ENCODE assay signal across 21 cellular contexts in the genomic region with DNA sequence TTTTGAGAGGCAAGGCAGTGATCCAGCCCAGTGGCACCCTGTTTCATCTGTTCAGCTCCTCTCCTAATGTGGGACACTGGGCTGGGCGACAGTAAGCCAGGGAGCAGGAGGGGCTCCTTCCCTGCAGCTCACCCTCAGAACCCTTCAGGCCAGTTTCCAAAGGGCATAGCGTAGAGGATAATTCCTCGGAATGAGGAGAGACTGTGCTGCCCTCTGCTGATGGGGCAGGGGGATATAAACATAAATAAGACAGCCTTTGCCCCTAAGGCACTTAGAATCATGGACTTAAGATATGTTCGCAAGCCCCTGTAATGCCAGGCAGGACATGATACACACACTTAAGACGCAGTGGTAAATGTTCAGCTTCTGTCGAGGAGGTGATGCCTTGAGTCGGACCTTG.
"Had no signal": no experiment of that assay in that cellular context is flagged by ENCODE, and none has a peak within 500 bp of the region (broad histone marks: within the 10 kb centered on the region; RNA-seq: fewer than 3 reads in every experiment).

No MANE protein-coding gene starts in this region.

- H3K9me3 Mint-ChIP-seq: activated CD4-positive, alpha-beta T cell treated with anti-CD3 and anti-CD28 coated beads, Interleukin-2, amount 10 ng/mL, durations not matched to agents 24 days and 14 days; activated CD8-positive, alpha-beta T cell treated with anti-CD3 and anti-CD28 coated beads for 36 hours; activated naive CD8-positive, alpha-beta T cell treated with anti-CD3 and anti-CD28 coated beads, Interleukin-2, amount 50 U/mL, for 24 hours; activated T-helper 17 cell treated with anti-CD3 and anti-CD28 coated beads, Interleukin-2, amount 50 U/mL, for 72 hours; naive thymus-derived CD4-positive, alpha-beta T cell; stimulated activated effector memory CD8-positive, alpha-beta T cell treated with anti-CD3 and anti-CD28 coated beads, Interleukin-12 subunit alpha, Interleukin-12 subunit beta, amount 100 ng/mL, for 72 hours had no signal

- H2AFZ ChIP-seq: parathyroid adenoma had no signal

- H3K9me3 ChIP-seq: colonic mucosa, esophagus squamous epithelium, neutrophil, right lobe of liver, thoracic aorta, upper lobe of left lung had no signal

- H3K27me3 ChIP-seq: colonic mucosa, esophagus squamous epithelium, neutrophil, right lobe of liver, upper lobe of left lung had no signal

- H3K36me3 ChIP-seq: colonic mucosa had no signal

- DNase-seq: activated CD4-positive, alpha-beta T cell treated with anti-CD3 and anti-CD28 coated beads, Interleukin-2, amount 10 ng/mL, durations not matched to agents 24 days and 14 days; activated CD8-positive, alpha-beta T cell treated with anti-CD3 and anti-CD28 coated beads for 36 hours; activated naive CD4-positive, alpha-beta T cell treated with Interleukin-2 at 50 U/mL for 16 hours; activated naive CD8-positive, alpha-beta T cell treated with anti-CD3 and anti-CD28 coated beads, Interleukin-2, amount 50 U/mL, for 24 hours; activated T-cell treated with anti-CD3 and anti-CD28 coated beads, Interleukin-2, amount 50 U/mL, for 1 hour; anterior cingulate cortex; caudate nucleus; colonic mucosa; esophagus squamous epithelium; mesenchymal stem cell; naive thymus-derived CD4-positive, alpha-beta T cell; right lobe of liver; stimulated activated CD4-positive, alpha-beta T cell treated with anti-CD3 and anti-CD28 coated beads, Interleukin-4, amount 100 ng/mL, for 24 hours; T-helper 17 cell; upper lobe of left lung had no signal

- H3K27me3 Mint-ChIP-seq: activated CD4-positive, alpha-beta T cell treated with anti-CD3 and anti-CD28 coated beads, Interleukin-2, amount 10 ng/mL, durations not matched to agents 24 days and 14 days; activated CD8-positive, alpha-beta T cell treated with anti-CD3 and anti-CD28 coated beads for 36 hours; activated naive CD8-positive, alpha-beta T cell treated with anti-CD3 and anti-CD28 coated beads, Interleukin-2, amount 50 U/mL, for 24 hours; activated T-helper 17 cell treated with anti-CD3 and anti-CD28 coated beads, Interleukin-2, amount 50 U/mL, for 72 hours; brain; naive thymus-derived CD4-positive, alpha-beta T cell; T-helper 17 cell had no signal

- H3K4me3 Mint-ChIP-seq: activated CD4-positive, alpha-beta T cell treated with anti-CD3 and anti-CD28 coated beads, Interleukin-2, amount 10 ng/mL, durations not matched to agents 24 days and 14 days; activated CD8-positive, alpha-beta T cell treated with anti-CD3 and anti-CD28 coated beads for 36 hours; activated naive CD8-positive, alpha-beta T cell treated with anti-CD3 and anti-CD28 coated beads, Interleukin-2, amount 50 U/mL, for 24 hours; activated T-helper 17 cell treated with anti-CD3 and anti-CD28 coated beads, Interleukin-2, amount 50 U/mL, for 72 hours; brain; naive thymus-derived CD4-positive, alpha-beta T cell; stimulated activated effector memory CD8-positive, alpha-beta T cell treated with anti-CD3 and anti-CD28 coated beads, Interleukin-12 subunit alpha, Interleukin-12 subunit beta, amount 100 ng/mL, for 72 hours; T-helper 17 cell had no signal

- H3K4me1 Mint-ChIP-seq: activated T-helper 17 cell treated with anti-CD3 and anti-CD28 coated beads, Interleukin-2, amount 50 U/mL, for 72 hours; brain had no signal

- H3K79me2 ChIP-seq: parathyroid adenoma had no signal

- H3K4me1 ChIP-seq: colonic mucosa, parathyroid adenoma, right lobe of liver, upper lobe of left lung had no signal

- H3K27ac Mint-ChIP-seq: activated CD4-positive, alpha-beta T cell treated with anti-CD3 and anti-CD28 coated beads, Interleukin-2, amount 10 ng/mL, durations not matched to agents 24 days and 14 days; activated CD8-positive, alpha-beta T cell treated with anti-CD3 and anti-CD28 coated beads for 36 hours; activated naive CD8-positive, alpha-beta T cell treated with anti-CD3 and anti-CD28 coated beads, Interleukin-2, amount 50 U/mL, for 24 hours; activated T-helper 17 cell treated with anti-CD3 and anti-CD28 coated beads, Interleukin-2, amount 50 U/mL, for 72 hours; stimulated activated effector memory CD8-positive, alpha-beta T cell treated with anti-CD3 and anti-CD28 coated beads, Interleukin-12 subunit alpha, Interleukin-12 subunit beta, amount 100 ng/mL, for 72 hours; T-helper 17 cell had no signal

- H3K27ac ChIP-seq: colonic mucosa, esophagus squamous epithelium, neutrophil, parathyroid adenoma, right lobe of liver, thoracic aorta, upper lobe of left lung had no signal

- H3K4me3 ChIP-seq: colonic mucosa, esophagus squamous epithelium, right lobe of liver, thoracic aorta, upper lobe of left lung had no signal

- ATAC-seq: activated CD8-positive, alpha-beta T cell treated with anti-CD3 and anti-CD28 coated beads for 36 hours; activated naive CD8-positive, alpha-beta T cell treated with anti-CD3 and anti-CD28 coated beads, Interleukin-2, amount 50 U/mL, for 24 hours; activated T-helper 17 cell treated with anti-CD3 and anti-CD28 coated beads, Interleukin-2, amount 50 U/mL, for 72 hours; naive thymus-derived CD4-positive, alpha-beta T cell; right lobe of liver; stimulated activated effector memory CD8-positive, alpha-beta T cell treated with anti-CD3 and anti-CD28 coated beads, Interleukin-12 subunit alpha, Interleukin-12 subunit beta, amount 100 ng/mL, for 72 hours; T-helper 17 cell had no signal

- H3K9ac ChIP-seq: parathyroid adenoma had no signal
